In the genomic region with DNA sequence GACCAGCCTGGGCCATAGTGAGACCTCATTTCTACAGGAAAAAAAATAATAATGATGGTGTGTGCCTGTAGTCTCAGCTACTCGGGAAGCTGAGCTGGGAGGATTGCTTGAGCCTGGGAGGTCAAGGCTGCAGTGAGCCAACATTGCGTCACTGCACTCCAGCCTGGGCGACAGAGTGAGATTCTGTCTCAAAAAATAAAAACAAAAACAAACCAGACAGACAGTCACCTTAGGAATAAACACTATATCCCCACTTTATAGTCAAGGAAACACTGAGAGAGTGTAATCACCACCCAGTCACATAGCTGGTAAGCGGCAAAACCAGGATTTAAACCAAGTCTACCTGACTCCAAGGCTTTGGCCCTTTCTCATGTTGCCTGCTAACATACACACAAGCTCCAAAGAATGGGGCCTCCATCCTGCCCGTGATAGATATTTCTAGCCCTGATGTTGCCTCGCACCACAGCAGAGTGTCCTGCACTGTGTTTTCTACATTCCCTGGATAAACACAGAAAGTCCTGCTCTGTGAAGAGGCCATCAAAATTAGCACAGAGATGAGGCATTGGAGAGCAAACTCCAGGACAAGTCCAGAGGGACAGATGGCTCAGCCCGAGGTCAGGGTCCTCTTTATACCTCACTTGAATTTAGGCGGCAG, we compare ENCODE assay signal across 1 cellular context.
TF ChIP-seq lines count a peak whose summit lies in the region.

No MANE protein-coding gene starts in this region.

TF ChIP-seq in HepG2, 621 proteins besides CTCF, POLR2A, EP300 and RAD21 (continued from another document):
- TF ChIP-seq PRDM15 (CRISPR knock-in tag; IDR thresholded peaks at IDR 0.05) (peak; percentile 80), MIXL1 (CRISPR knock-in tag; IDR thresholded peaks at IDR 0.05) (no peak), ZFP91 (CRISPR knock-in tag; IDR thresholded peaks at IDR 0.05; ENCODE audit: borderline replicate concordance) (no peak), ZFX (CRISPR knock-in tag; IDR thresholded peaks at IDR 0.05; ENCODE audit: low read depth) (peak; percentile 21; the same call in 1 of the 2 replicates), ELF3 (CRISPR knock-in tag; IDR thresholded peaks at IDR 0.05) (peak; percentile 29; the same call in 1 of the 2 replicates), ZNF441 (CRISPR knock-in tag; IDR thresholded peaks at IDR 0.05; ENCODE audit: borderline replicate concordance) (0 out of 2 replicates have a peak, but pooled peaks have one; percentile 45), GATAD2A (CRISPR knock-in tag; IDR thresholded peaks at IDR 0.05) (peak; percentile 75), ZBTB39 (CRISPR knock-in tag; IDR thresholded peaks at IDR 0.05) (no peak), ZNF335 (CRISPR knock-in tag; IDR thresholded peaks at IDR 0.05) (no peak), SKI (IDR thresholded peaks at IDR 0.05; ENCODE audit: partially characterized antibody) (peak; percentile 46), ZC3H4 (CRISPR knock-in tag; IDR thresholded peaks at IDR 0.05; ENCODE audit: borderline replicate concordance) (no peak), CBX2 (IDR thresholded peaks at IDR 0.05; ENCODE audit: low read depth, low read length) (no peak), CBX2 (CRISPR knock-in tag; IDR thresholded peaks at IDR 0.05; ENCODE audit: low read depth) (no peak), SRF (IDR thresholded peaks at IDR 0.05; ENCODE audit: low read depth, low read length) (no peak), HMG20A (CRISPR knock-in tag; IDR thresholded peaks at IDR 0.05; ENCODE audit: borderline replicate concordance) (peak; percentile 55; the same call in 1 of the 2 replicates), ZNF629 (CRISPR knock-in tag; conservative IDR thresholded peaks at IDR 0.05) (no peak), ATF4 (CRISPR knock-in tag; IDR thresholded peaks at IDR 0.05) (peak in 1 of 2 experiments; percentile 94; a peak in 2 of 4 replicates), RELA (CRISPR knock-in tag; IDR thresholded peaks at IDR 0.05) (no peak), NPAS2 (CRISPR knock-in tag; IDR thresholded peaks at IDR 0.05; ENCODE audit: borderline replicate concordance) (no peak), SNAPC2 (CRISPR knock-in tag; IDR thresholded peaks at IDR 0.05) (no peak), SIN3A (IDR thresholded peaks at IDR 0.05; ENCODE audit: borderline replicate concordance, low read depth, low read length) (no peak), YY1 (IDR thresholded peaks at IDR 0.05; ENCODE audit: insufficient read depth, insufficient replicate concordance, low read depth, low read length) (no peak), ZHX1 (CRISPR knock-in tag; IDR thresholded peaks at IDR 0.05; ENCODE audit: low read depth) (no peak), DPF2 (CRISPR knock-in tag; IDR thresholded peaks at IDR 0.05; ENCODE audit: borderline replicate concordance, low read depth) (peak; percentile 0; the same call in 1 of the 2 replicates), XRCC5 (optimal IDR thresholded peaks at IDR 0.05; ENCODE audit: low read length) (no peak), SRY (CRISPR knock-in tag; IDR thresholded peaks at IDR 0.05) (0 out of 2 replicates have a peak, but pooled peaks have one; percentile 31), ZNF3 (CRISPR knock-in tag; IDR thresholded peaks at IDR 0.05) (no peak)
- TF ChIP-seq, protein P1, sequence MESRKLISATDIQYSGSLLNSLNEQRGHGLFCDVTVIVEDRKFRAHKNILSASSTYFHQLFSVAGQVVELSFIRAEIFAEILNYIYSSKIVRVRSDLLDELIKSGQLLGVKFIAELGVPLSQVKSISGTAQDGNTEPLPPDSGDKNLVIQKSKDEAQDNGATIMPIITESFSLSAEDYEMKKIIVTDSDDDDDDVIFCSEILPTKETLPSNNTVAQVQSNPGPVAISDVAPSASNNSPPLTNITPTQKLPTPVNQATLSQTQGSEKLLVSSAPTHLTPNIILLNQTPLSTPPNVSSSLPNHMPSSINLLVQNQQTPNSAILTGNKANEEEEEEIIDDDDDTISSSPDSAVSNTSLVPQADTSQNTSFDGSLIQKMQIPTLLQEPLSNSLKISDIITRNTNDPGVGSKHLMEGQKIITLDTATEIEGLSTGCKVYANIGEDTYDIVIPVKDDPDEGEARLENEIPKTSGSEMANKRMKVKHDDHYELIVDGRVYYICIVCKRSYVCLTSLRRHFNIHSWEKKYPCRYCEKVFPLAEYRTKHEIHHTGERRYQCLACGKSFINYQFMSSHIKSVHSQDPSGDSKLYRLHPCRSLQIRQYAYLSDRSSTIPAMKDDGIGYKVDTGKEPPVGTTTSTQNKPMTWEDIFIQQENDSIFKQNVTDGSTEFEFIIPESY (CRISPR knock-in tag; IDR thresholded peaks at IDR 0.05): no peak
- TF ChIP-seq, protein P2, sequence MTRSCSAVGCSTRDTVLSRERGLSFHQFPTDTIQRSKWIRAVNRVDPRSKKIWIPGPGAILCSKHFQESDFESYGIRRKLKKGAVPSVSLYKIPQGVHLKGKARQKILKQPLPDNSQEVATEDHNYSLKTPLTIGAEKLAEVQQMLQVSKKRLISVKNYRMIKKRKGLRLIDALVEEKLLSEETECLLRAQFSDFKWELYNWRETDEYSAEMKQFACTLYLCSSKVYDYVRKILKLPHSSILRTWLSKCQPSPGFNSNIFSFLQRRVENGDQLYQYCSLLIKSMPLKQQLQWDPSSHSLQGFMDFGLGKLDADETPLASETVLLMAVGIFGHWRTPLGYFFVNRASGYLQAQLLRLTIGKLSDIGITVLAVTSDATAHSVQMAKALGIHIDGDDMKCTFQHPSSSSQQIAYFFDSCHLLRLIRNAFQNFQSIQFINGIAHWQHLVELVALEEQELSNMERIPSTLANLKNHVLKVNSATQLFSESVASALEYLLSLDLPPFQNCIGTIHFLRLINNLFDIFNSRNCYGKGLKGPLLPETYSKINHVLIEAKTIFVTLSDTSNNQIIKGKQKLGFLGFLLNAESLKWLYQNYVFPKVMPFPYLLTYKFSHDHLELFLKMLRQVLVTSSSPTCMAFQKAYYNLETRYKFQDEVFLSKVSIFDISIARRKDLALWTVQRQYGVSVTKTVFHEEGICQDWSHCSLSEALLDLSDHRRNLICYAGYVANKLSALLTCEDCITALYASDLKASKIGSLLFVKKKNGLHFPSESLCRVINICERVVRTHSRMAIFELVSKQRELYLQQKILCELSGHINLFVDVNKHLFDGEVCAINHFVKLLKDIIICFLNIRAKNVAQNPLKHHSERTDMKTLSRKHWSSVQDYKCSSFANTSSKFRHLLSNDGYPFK (CRISPR knock-in tag; IDR thresholded peaks at IDR 0.05; ENCODE audit: borderline replicate concordance): peak; percentile 57; the same call in 1 of the 2 replicates
TF ChIP-seq in HepG2: peak in this region for 67.
